Comparison of ENCODE assay signal across 8 cellular contexts in genomic region chr5:100900142-100900795, GRCh38. TPM values are rescaled to one million over a fixed set of nuclear protein-coding genes. Genes with fewer than 3 reads are reported as not detected.
DNase-seq lines count a peak whose midpoint lies in the region; ATAC-seq, FAIRE-seq and TF ChIP-seq lines count a peak whose summit lies in the region.

No MANE protein-coding gene starts in this region.

- no peaks in the 10 kb centered on the region for H3K9me1 ChIP-seq in K562 (ENCODE audit: control insufficient read depth, insufficient read depth, low read length)
- no peaks in the 10 kb centered on the region for H3K9me1 ChIP-seq in keratinocyte (ENCODE audit: control insufficient read depth, extremely low read depth, insufficient read depth, low read length)

- ATAC-seq in Right ventricle myocardium inferior, result no peak
- peak; percentile 9 for ATAC-seq in HG03342 (IDR thresholded peaks at IDR 0.05; ENCODE audit: unreplicated experiment)
- ATAC-seq in RWPE2 (ENCODE audit: low read depth), result peak; percentile 21; the same call in 2 of the 3 replicates
- peak; percentile 27 for ATAC-seq in K562
- ATAC-seq in HG03135 (IDR thresholded peaks at IDR 0.05; ENCODE audit: unreplicated experiment), result no peak

- CTCF ChIA-PET in K562 (lab: Yijun Ruan, JAX; ENCODE audit: low intra/inter-chr PET ratio), result no interaction called here

- H3K4me1 ChIP-seq in RWPE2 (ENCODE audit: insufficient read depth, poor library complexity, severe bottlenecking), result peaks cover 4% of the 10 kb centered on the region
- H3K4me1 ChIP-seq in K562 (replicated peaks in 1 of 2; ENCODE audit: control insufficient read depth in 2 of 2, insufficient read depth in 2 of 2, low read length in 2 of 2), result peaks cover 0 to 8% of the 10 kb centered on the region in 2 experiments; a peak in 2 of 5 replicates
- H3K4me1 ChIP-seq in keratinocyte (ENCODE audit: control insufficient read depth, extremely low read depth, insufficient read depth, low read length), result peaks cover 18% of the 10 kb centered on the region
- H3K4me1 ChIP-seq in spleen, result peaks cover 18 to 65% (median 50%) of the 10 kb centered on the region in 6 donors

- TF ChIP-seq CTCF in RWPE2 (IDR thresholded peaks at IDR 0.05; ENCODE audit: poor library complexity, severe bottlenecking) (peak; percentile 35), K562 (IDR thresholded peaks at IDR 0.05 in 2 of 3, conservative IDR thresholded peaks at IDR 0.05 in 1 of 3; ENCODE audit: insufficient read depth in 2 of 3, low read depth in 1 of 3, low read length in 3 of 3) (peak in 1 of 3 experiments; percentile 35; a peak in 2 of 6 replicates), keratinocyte (optimal IDR thresholded peaks at IDR 0.05 in 1 of 3, IDR thresholded peaks at IDR 0.05 in 1 of 3, conservative IDR thresholded peaks at IDR 0.05 in 1 of 3; ENCODE audit: extremely low read depth in 1 of 3, insufficient read depth in 2 of 3, low read length in 3 of 3) (peak; percentile 14 to 48 (median 23)), spleen (IDR thresholded peaks at IDR 0.05 in 8 of 11, conservative IDR thresholded peaks at IDR 0.05 in 3 of 11) (peak in 9 of 11 experiments; percentile 21 to 55 (median 31))

- POLR2A ChIA-PET in K562 (lab: Yijun Ruan, JAX), result interaction anchor here (0.8 to 1.0 kb wide), 2 partner anchors 9 to 19 kb away, joined by 3 to 5 read pairs; no protein-coding TSS in a partner anchor

- H3K27me3 ChIP-seq in RWPE2 (ENCODE audit: insufficient read depth, poor library complexity, severe bottlenecking) (peaks cover 73% of the 10 kb centered on the region), K562 (ENCODE audit: control insufficient read depth in 2 of 2, insufficient read depth in 2 of 2, low read length in 2 of 2) (no peaks in the 10 kb centered on the region), keratinocyte (ENCODE audit: control insufficient read depth, extremely low read depth, insufficient read depth, low read length) (peaks cover 6% of the 10 kb centered on the region), spleen (replicated peaks in 1 of 7) (no peaks in the 10 kb centered on the region)

- dilution Hi-C loops in keratinocyte (cut with MboI; ENCODE audit: extremely low pct_ligation_motif_present, low sequenced_read_pairs), result no loop called here

- TF ChIP-seq POLR2A in K562 (conservative IDR thresholded peaks at IDR 0.05) (no peak), spleen (IDR thresholded peaks at IDR 0.05) (no peak)

- intact Hi-C loops in Right ventricle myocardium inferior (cut with DNase I), result loop anchor here (5.0 to 10.0 kb wide), 3 partner anchors 58 to 145 kb away; no protein-coding TSS in a partner anchor
- intact Hi-C loops in cardiac septum (cut with DNase I), result loop anchor here (5.0 kb wide), 4 partner anchors 48 to 363 kb away; partner anchors contain the start of gene FAM174A
- intact Hi-C loops in K562 (cut with micrococcal nuclease), result loop anchor here (10.0 kb wide), 1 partner anchor 285 kb away; no protein-coding TSS in a partner anchor
- intact Hi-C loops in spleen (cut with DNase I; ENCODE audit: low total_unique reads), result loop anchor here (5.0 to 10.0 kb wide), 3 partner anchors 55 to 368 kb away; no protein-coding TSS in a partner anchor

- peak; percentile 66 for DNase-seq in Right ventricle myocardium inferior (ENCODE audit: missing footprints)
- no peak for DNase-seq in cardiac septum (ENCODE audit: low spot score)
- no peak for DNase-seq in RWPE2 (ENCODE audit: low spot score)
- peak in 1 of 4 experiments; percentile 16 for DNase-seq in K562 (ENCODE audit: extremely low read depth in 1 of 4, low spot score in 3 of 4)
- no peak for DNase-seq in keratinocyte (ENCODE audit: low read depth, low spot score)
- DNase-seq in spleen, result peak; percentile 88

- no peak for TF ChIP-seq EP300 in K562 (IDR thresholded peaks at IDR 0.05; ENCODE audit: low read length)

- H3K27ac ChIP-seq in RWPE2 (ENCODE audit: poor library complexity, severe bottlenecking), result no peak overlapping the region
- H3K27ac ChIP-seq in K562 (ENCODE audit: extremely low read depth, low read depth, low read length), result peak overlapping the region; percentile 51; the same call in 2 of the 3 replicates
- H3K27ac ChIP-seq in keratinocyte (ENCODE audit: control insufficient read depth, insufficient read depth, low read length), result no peak overlapping the region
- H3K27ac ChIP-seq in spleen, result peak overlapping the region; percentile 88 to 97 (median 94)

- peak in 1 of 2 experiments; percentile 26; a peak in 1 of 4 replicates for TF ChIP-seq RAD21 in K562 (CRISPR knock-in tag; conservative IDR thresholded peaks at IDR 0.05 in 1 of 2, IDR thresholded peaks at IDR 0.05 in 1 of 2)

- H3K9ac ChIP-seq in K562 (ENCODE audit: insufficient read depth in 1 of 2, low read depth in 2 of 2, low read length in 2 of 2) (peak overlapping the region; percentile 34 to 82; a peak in 3 of 4 replicates), keratinocyte (ENCODE audit: control insufficient read depth, extremely low read depth, insufficient read depth, low read length) (peak overlapping the region; percentile 56)

- H3K4me2 ChIP-seq in K562 (ENCODE audit: insufficient read depth, low read length), result peak overlapping the region; percentile 53; the same call in 1 of the 2 replicates
- H3K4me2 ChIP-seq in keratinocyte (ENCODE audit: control insufficient read depth, extremely low read depth, insufficient read depth, low read depth, low read length), result peak overlapping the region; percentile 94

- H3K9me3 ChIP-seq in RWPE2 (ENCODE audit: severe bottlenecking), result no peaks in the 10 kb centered on the region
- H3K9me3 ChIP-seq in K562 (replicated peaks; ENCODE audit: control insufficient read depth, insufficient read depth, low read depth, low read length), result no peaks in the 10 kb centered on the region
- H3K9me3 ChIP-seq in keratinocyte (ENCODE audit: control insufficient read depth, low read depth, low read length), result no peaks in the 10 kb centered on the region
- H3K9me3 ChIP-seq in spleen, result no peaks in the 10 kb centered on the region

- H3K4me3 ChIP-seq in RWPE2 (ENCODE audit: severe bottlenecking), result peak overlapping the region; percentile 15
- H3K4me3 ChIP-seq in K562, result no peak overlapping the region; the same call in 1 of the 2 replicates
- peak overlapping the region; percentile 42 to 85 (median 76) for H3K4me3 ChIP-seq in keratinocyte (ENCODE audit: control insufficient read depth in 2 of 3, extremely low read depth in 1 of 3, insufficient read depth in 2 of 3, low read depth in 1 of 3, low read length in 3 of 3)
- H3K4me3 ChIP-seq in spleen, result peak overlapping the region; percentile 69 to 88 (median 74)

- H2AFZ ChIP-seq in K562 (ENCODE audit: low read depth, low read length), result peak overlapping the region; percentile 68
- peak overlapping the region; percentile 98 for H2AFZ ChIP-seq in keratinocyte (ENCODE audit: control insufficient read depth, low read length)

- WGBS in K562 (ENCODE audit: insufficient coverage, low coverage, missing lambda C conversion rate), result 0% methylated on average over 17 of the region's 19 CpGs
- 1 to 3% (median 1%) methylated on average over 17 to 19 of the region's 19 CpGs for WGBS in spleen, 5 donors

- H3K79me2 ChIP-seq in K562 (ENCODE audit: control insufficient read depth, insufficient read depth, low read length) (no peaks in the 10 kb centered on the region; the same call in 2 of the 3 replicates), keratinocyte (ENCODE audit: control insufficient read depth, insufficient read depth, low read length) (no peaks in the 10 kb centered on the region)

- no TSS peak for BruUV-seq in K562 (replicated peaks; lab: Mats Ljungman, UMichigan)

- in situ Hi-C loops in K562 (cut with MboI), result no loop called here

- no peak for FAIRE-seq in K562 (lab: Jason Lieb, UNC)
- FAIRE-seq in keratinocyte (lab: Jason Lieb, UNC), result peak; percentile 29

- no peaks in the 10 kb centered on the region for H4K20me1 ChIP-seq in K562 (replicated peaks; ENCODE audit: control insufficient read depth, insufficient read depth, low read length)
- no peaks in the 10 kb centered on the region for H4K20me1 ChIP-seq in keratinocyte (ENCODE audit: control insufficient read depth, extremely low read depth, insufficient read depth, low read length)

- H3K36me3 ChIP-seq in RWPE2 (ENCODE audit: low read depth) (no peaks in the 10 kb centered on the region), K562 (ENCODE audit: control insufficient read depth, insufficient read depth, low read length) (no peaks in the 10 kb centered on the region), keratinocyte (ENCODE audit: control insufficient read depth in 2 of 2, extremely low read depth in 1 of 2, insufficient read depth in 2 of 2, low read length in 2 of 2) (no peaks in the 10 kb centered on the region), spleen (peaks cover 0 to 7% (median under 1%) of the 10 kb centered on the region in 6 donors)

RNA-seq across cellular contexts. Expression of gene ST8SIA4, which starts 2.8 kb away (rescaled TPM):
- total RNA-seq in Right ventricle myocardium inferior (3.4 TPM), cardiac septum (4.6 TPM), K562 (2014; rRNA removed) (0.50 and 1.1 TPM in 2 replicates), K562 (2014; rRNA removed; fragmentation: Illumina TruSeq; extraction: Trizol) (1.3 and 1.5 TPM in 2 replicates), K562 (2015; rRNA removed; fragmentation: Illumina TruSeq; extraction: Trizol) (1.1 and 1.3 TPM in 2 replicates), K562 (2021) (0.67 and 2.0 TPM in 2 replicates), spleen (10 to 100 TPM; 37.0 to 56.1 (median 48.2) TPM)
- total RNA-seq in K562 (2011; cell fraction: chromatin; rRNA removed; ENCODE audit: low replicate concordance), result 2.8 and 5.8 TPM in 2 replicates
- 1.0 and 2.0 TPM in 2 replicates for total RNA-seq in K562 (2011; cell fraction: nucleolus; rRNA removed)
- 2.3 and 3.4 TPM in 2 replicates for total RNA-seq in K562 (2011; cell fraction: nucleoplasm; rRNA removed)
- polyA plus RNA-seq in K562 (2011; rRNA removed) (0.12 and 0.99 TPM in 2 replicates), K562 (2014; fragmentation: Illumina TruSeq; extraction: Trizol) (0.48 and 0.51 TPM in 2 replicates), K562 (2014; fragmentation: Nextera tagmentation; extraction: Ambion mirVana) (under 1 TPM; 0.22 to 0.51 TPM), K562 (2014; rRNA removed) (0.54 and 0.61 TPM in 2 replicates), keratinocyte (0.13 to 0.43 TPM (median 0.27 TPM) in 3 replicates), spleen (1 to 10 TPM; 6.5 to 8.3 (median 6.9) TPM)
- 0.06 and 0.21 TPM in 2 replicates for polyA plus RNA-seq in K562 (2011; cell fraction: cytosol; rRNA removed)
- 0.20 and 0.47 TPM in 2 replicates for polyA plus RNA-seq in K562 (2011; cell fraction: nucleus; rRNA removed)
- polyA plus RNA-seq in K562 (2012), result 0.53 and 1.0 TPM in 2 replicates
- polyA minus RNA-seq in K562 (2011; rRNA and poly(A)+ RNA removed), result 0.60 and 1.6 TPM in 2 replicates
- polyA minus RNA-seq in K562 (2011; cell fraction: cytosol; rRNA and poly(A)+ RNA removed), result 0.76 TPM in 1 of 2 replicates, not detected in the other
- polyA minus RNA-seq in K562 (2011; cell fraction: nucleus; rRNA and poly(A)+ RNA removed), result 0.56 and 1.6 TPM in 2 replicates
- polyA plus RNA-seq in keratinocyte (2011; ENCODE audit: low read depth), result 0.21 TPM
- 0.04 and 0.05 TPM in 2 replicates for polyA plus RNA-seq in keratinocyte (2011; cell fraction: cytosol; rRNA removed)
- polyA plus RNA-seq in keratinocyte (2011; cell fraction: nucleus; rRNA removed), result 0.09 and 0.13 TPM in 2 replicates
- 0.20 and 0.41 TPM in 2 replicates for polyA plus RNA-seq in keratinocyte (2012; ENCODE audit: low replicate concordance)
- polyA minus RNA-seq in keratinocyte, result 0.26 to 0.36 TPM (median 0.29 TPM) in 3 replicates
- polyA minus RNA-seq in keratinocyte (2011; cell fraction: cytosol; rRNA and poly(A)+ RNA removed), result not detected
- 0.11 and 0.54 TPM in 2 replicates for polyA minus RNA-seq in keratinocyte (2011; cell fraction: nucleus; rRNA and poly(A)+ RNA removed)

Comparison
In these comparisons a context has a peak if more than half of its experiments do, and no peak if none do; other contexts are left out.
1. DNase-seq: peak in Right ventricle myocardium inferior (single experiment) and spleen (single experiment); none in cardiac septum (single experiment), RWPE2 (single experiment) and keratinocyte (single experiment).
2. ATAC-seq: peak in HG03342 (single experiment), RWPE2 (single experiment) and K562 (single experiment); none in Right ventricle myocardium inferior (single experiment) and HG03135 (single experiment).
3. H3K27ac ChIP-seq: peak in K562 (single experiment) and spleen (8 of 8); none in RWPE2 (single experiment) and keratinocyte (single experiment).